ENCODE assay signal across 9 cellular contexts in the genomic region with DNA sequence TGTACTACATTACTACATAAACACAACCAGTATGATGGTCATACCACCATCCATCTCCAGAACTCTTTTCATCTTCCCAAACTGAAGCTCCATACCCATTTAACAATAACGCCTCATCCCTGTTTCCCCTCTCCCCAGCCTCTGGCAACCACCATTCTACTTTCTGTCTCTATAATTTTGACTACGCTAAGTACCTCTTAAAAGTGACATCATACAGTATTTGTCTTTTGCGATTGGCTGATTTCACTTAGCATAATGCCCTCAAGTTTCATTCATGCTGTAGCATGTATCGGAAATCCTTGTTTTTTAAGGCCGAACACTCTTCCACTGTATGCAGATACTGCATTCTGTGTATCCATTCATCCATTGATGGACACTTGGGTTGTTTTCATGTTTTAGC. TPM values are rescaled to one million over a fixed set of nuclear protein-coding genes. Genes with fewer than 3 reads are reported as not detected.
"Had no signal": no experiment of that assay in that cellular context is flagged by ENCODE, and none has a peak within 500 bp of the region (broad histone marks: within the 10 kb centered on the region; RNA-seq: fewer than 3 reads in every experiment).

No MANE protein-coding gene starts in this region.

- DNase-seq: GM23248, GOT3, H7, KBM-7 had no signal

- H3K4me1 ChIP-seq: HAP-1 had no signal

- ATAC-seq: HCT116 had no signal

- H3K36me3 ChIP-seq: HAP-1 had no signal

- H3K4me3 ChIP-seq: GM23248, HAP-1 had no signal

- H3K9me3 ChIP-seq: HAP-1 had no signal

- H3K27ac ChIP-seq: GM23248 had no signal

RNA-seq across cellular contexts. Expression of a gene that starts 29.7 kb away (rescaled TPM):
- total RNA-seq: GM23248, H4, HT-29 had no signal
- polyA plus RNA-seq: GM23248, IgD-negative memory B cell had no signal
